In the genomic region with DNA sequence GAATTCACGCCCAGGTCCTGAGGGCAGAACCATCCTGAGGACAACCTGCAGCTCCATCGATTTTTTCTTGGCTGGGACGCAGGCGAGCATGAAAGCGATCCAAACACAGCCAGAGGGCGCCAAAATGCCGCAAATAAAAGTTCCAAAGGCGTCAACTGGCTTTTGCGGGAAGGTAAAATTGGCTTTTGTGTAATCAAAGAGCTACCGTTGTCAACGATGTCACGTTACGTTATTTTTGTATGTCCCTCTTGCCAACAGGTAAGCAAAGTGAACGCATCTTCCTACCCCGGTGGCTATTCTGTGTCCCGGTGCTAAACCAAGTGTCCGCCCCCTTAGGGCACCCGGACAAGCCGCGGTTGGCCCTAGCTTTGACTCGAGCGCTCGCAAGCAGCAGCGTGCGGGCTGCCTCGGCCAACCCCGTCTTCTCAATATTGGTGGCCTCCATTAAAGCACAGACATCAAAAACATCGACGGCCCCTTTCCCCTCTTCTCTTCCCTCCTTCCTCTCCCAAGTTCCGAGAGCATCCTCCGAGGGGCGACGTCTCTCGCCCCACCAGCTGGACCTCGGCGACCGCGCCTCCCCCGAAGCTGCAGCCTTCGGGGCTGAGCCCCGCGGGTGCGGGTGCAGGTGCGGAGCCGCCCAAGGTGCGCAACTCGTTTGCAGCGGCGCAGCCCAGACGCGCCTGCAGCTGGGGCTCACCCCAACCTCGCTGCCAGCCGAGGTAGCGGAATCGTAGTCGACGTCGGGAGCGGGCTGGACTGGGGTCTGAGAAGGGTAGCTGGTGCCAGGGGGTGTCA, we compare ENCODE assay signal across 8 cellular contexts. TPM values are rescaled to one million over a fixed set of nuclear protein-coding genes. Genes with fewer than 3 reads are reported as not detected.
DNase-seq lines count a peak whose midpoint lies in the region; ATAC-seq and TF ChIP-seq lines count a peak whose summit lies in the region.

No MANE protein-coding gene starts in this region.

- H3K36me3 ChIP-seq in HEK293 (ENCODE audit: control insufficient read depth in 2 of 2, insufficient read depth in 1 of 2, low read length in 2 of 2) (peaks cover 8 to 11% of the 10 kb centered on the region in 2 experiments; a peak in 2 of 3 replicates), heart right ventricle (no peaks in the 10 kb centered on the region), ovary (no peaks in the 10 kb centered on the region)
- H3K36me3 ChIP-seq in effector memory CD4-positive, alpha-beta T cell (ENCODE audit: control insufficient read depth, insufficient read depth, low read length), result no peaks in the 10 kb centered on the region

- peak overlapping the region; percentile 90 for H3K27ac ChIP-seq in HEK293 (ENCODE audit: extremely low read depth, low read depth, low read length)
- peak overlapping the region in 1 of 10 donors; percentile 74 for H3K27ac ChIP-seq in heart right ventricle
- H3K27ac ChIP-seq in ovary, result peak overlapping the region in 1 of 2 donors; percentile 42
- no peak overlapping the region for H3K27ac ChIP-seq in effector memory CD4-positive, alpha-beta T cell (ENCODE audit: insufficient read depth, low read length, poor library complexity, severe bottlenecking)

- 2% methylated on average over 59 of the region's 59 CpGs for WGBS in heart right ventricle, 2 donors
- 0 to 1% (median 0%) methylated on average over 52 to 59 of the region's 59 CpGs for WGBS in ovary, 3 donors

- peak; percentile 66 for DNase-seq in LoVo (ENCODE audit: low spot score)
- peak; percentile 32 for DNase-seq in RKO (ENCODE audit: low spot score)
- DNase-seq in amniotic stem cell (lab: John Stamatoyannopoulos, UW), result peak; percentile 77
- DNase-seq in heart right ventricle, result peak; percentile 54 to 70
- DNase-seq in ovary, result peak; percentile 71 to 84 (median 79)
- DNase-seq in effector memory CD4-positive, alpha-beta T cell, result no peak

- H3K4me1 ChIP-seq in HEK293 (ENCODE audit: control insufficient read depth, insufficient read depth, low read length) (peaks cover 18% of the 10 kb centered on the region), heart right ventricle (peaks cover 0 to 21% (median 17%) of the 10 kb centered on the region in 9 donors), ovary (ENCODE audit: insufficient read depth) (peaks cover 1% of the 10 kb centered on the region)
- peaks cover 11% of the 10 kb centered on the region for H3K4me1 ChIP-seq in effector memory CD4-positive, alpha-beta T cell (ENCODE audit: control insufficient read depth, insufficient read depth, low read length, poor library complexity, severe bottlenecking)

- CTCF ChIA-PET in HEK293 (lab: Yijun Ruan, JAX), result interaction anchor here (0.5 to 3.1 kb wide), 77 partner anchors 10 to 1445 kb away, joined by 3 to 80 read pairs (median 3); no protein-coding TSS in a partner anchor

- intact Hi-C loops in heart right ventricle (cut with DNase I) (loop anchor here in 9 of 10 donors (2.0 to 10.0 kb wide), 5 partner anchors 1088 to 1098 kb away; no protein-coding TSS in a partner anchor), ovary (cut with DNase I) (loop anchor here in 3 of 4 donors (5.0 to 10.0 kb wide), 4 partner anchors 1068 to 1098 kb away; no protein-coding TSS in a partner anchor)

- TF ChIP-seq EP300 in ovary (IDR thresholded peaks at IDR 0.05), result no peak

- ATAC-seq in heart right ventricle, result peak; percentile 22 to 82 (median 66)

- TF ChIP-seq POLR2A in ovary (IDR thresholded peaks at IDR 0.05), result no peak

- peaks cover 0 to 77% (median 60%) of the 10 kb centered on the region in 7 donors for H3K27me3 ChIP-seq in heart right ventricle
- no peaks in the 10 kb centered on the region for H3K27me3 ChIP-seq in ovary
- peaks cover 13% of the 10 kb centered on the region for H3K27me3 ChIP-seq in effector memory CD4-positive, alpha-beta T cell (replicated peaks; ENCODE audit: control insufficient read depth, insufficient read depth, low read length, poor library complexity, severe bottlenecking)

- peak; percentile 74 for TF ChIP-seq CTCF in GM12873 (IDR thresholded peaks at IDR 0.05; ENCODE audit: insufficient read depth, low read depth, low read length, missing control alignments)
- peak; percentile 94 for TF ChIP-seq CTCF in HEK293 (tag by site-specific recombination; IDR thresholded peaks at IDR 0.05)
- TF ChIP-seq CTCF in heart right ventricle (IDR thresholded peaks at IDR 0.05), result peak; percentile 51 to 82 (median 72)
- TF ChIP-seq CTCF in ovary (IDR thresholded peaks at IDR 0.05), result peak; percentile 65 to 78 (median 73)

- POLR2A ChIA-PET in HEK293 (lab: Yijun Ruan, JAX), result interaction anchor here (0.5 to 3.1 kb wide), 11 partner anchors 89 to 1065 kb away, joined by 3 to 14 read pairs (median 4); no protein-coding TSS in a partner anchor

- H3K9me3 ChIP-seq in HEK293 (ENCODE audit: control insufficient read depth, insufficient read depth, low read depth, low read length) (no peaks in the 10 kb centered on the region), heart right ventricle (no peaks in the 10 kb centered on the region), ovary (no peaks in the 10 kb centered on the region)
- no peaks in the 10 kb centered on the region for H3K9me3 ChIP-seq in effector memory CD4-positive, alpha-beta T cell (ENCODE audit: control insufficient read depth, low read length)

- H3K4me3 ChIP-seq in HEK293 (ENCODE audit: low read depth, low read length), result peak overlapping the region; percentile 31
- H3K4me3 ChIP-seq in heart right ventricle, result peak overlapping the region in 5 of 10 donors; percentile 1 to 70 (median 31)
- H3K4me3 ChIP-seq in ovary, result peak overlapping the region; percentile 64
- no peak overlapping the region for H3K4me3 ChIP-seq in effector memory CD4-positive, alpha-beta T cell (ENCODE audit: insufficient read depth, low read depth, low read length, poor library complexity, severe bottlenecking)

TF ChIP-seq in HEK293, 187 proteins besides CTCF, POLR2A, EP300 and RAD21 (continues in another document):
- TF ChIP-seq KLF16 (tag by site-specific recombination; IDR thresholded peaks at IDR 0.05), result no peak
- TF ChIP-seq, protein P1, sequence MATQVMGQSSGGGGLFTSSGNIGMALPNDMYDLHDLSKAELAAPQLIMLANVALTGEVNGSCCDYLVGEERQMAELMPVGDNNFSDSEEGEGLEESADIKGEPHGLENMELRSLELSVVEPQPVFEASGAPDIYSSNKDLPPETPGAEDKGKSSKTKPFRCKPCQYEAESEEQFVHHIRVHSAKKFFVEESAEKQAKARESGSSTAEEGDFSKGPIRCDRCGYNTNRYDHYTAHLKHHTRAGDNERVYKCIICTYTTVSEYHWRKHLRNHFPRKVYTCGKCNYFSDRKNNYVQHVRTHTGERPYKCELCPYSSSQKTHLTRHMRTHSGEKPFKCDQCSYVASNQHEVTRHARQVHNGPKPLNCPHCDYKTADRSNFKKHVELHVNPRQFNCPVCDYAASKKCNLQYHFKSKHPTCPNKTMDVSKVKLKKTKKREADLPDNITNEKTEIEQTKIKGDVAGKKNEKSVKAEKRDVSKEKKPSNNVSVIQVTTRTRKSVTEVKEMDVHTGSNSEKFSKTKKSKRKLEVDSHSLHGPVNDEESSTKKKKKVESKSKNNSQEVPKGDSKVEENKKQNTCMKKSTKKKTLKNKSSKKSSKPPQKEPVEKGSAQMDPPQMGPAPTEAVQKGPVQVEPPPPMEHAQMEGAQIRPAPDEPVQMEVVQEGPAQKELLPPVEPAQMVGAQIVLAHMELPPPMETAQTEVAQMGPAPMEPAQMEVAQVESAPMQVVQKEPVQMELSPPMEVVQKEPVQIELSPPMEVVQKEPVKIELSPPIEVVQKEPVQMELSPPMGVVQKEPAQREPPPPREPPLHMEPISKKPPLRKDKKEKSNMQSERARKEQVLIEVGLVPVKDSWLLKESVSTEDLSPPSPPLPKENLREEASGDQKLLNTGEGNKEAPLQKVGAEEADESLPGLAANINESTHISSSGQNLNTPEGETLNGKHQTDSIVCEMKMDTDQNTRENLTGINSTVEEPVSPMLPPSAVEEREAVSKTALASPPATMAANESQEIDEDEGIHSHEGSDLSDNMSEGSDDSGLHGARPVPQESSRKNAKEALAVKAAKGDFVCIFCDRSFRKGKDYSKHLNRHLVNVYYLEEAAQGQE (tag by site-specific recombination; IDR thresholded peaks at IDR 0.05), result 0 out of 2 replicates have a peak, but pooled peaks have one; percentile 41
- 0 out of 2 replicates have a peak, but pooled peaks have one; percentile 27 for TF ChIP-seq TRIM28 (IDR thresholded peaks at IDR 0.05; ENCODE audit: borderline replicate concordance, low read length)
- peak; percentile 65; the same call in 1 of the 2 replicates for TF ChIP-seq ZNF324 (tag by site-specific recombination; IDR thresholded peaks at IDR 0.05)
- TF ChIP-seq ZNF639 (tag by site-specific recombination; IDR thresholded peaks at IDR 0.05), result peak; percentile 85
- no peak for TF ChIP-seq KLF9 (tag by site-specific recombination; IDR thresholded peaks at IDR 0.05; ENCODE audit: low read depth)
- peak; percentile 67 for TF ChIP-seq SP7 (tag by site-specific recombination; IDR thresholded peaks at IDR 0.05)
- no peak for TF ChIP-seq HOXA7 (CRISPR knock-in tag; IDR thresholded peaks at IDR 0.05; ENCODE audit: borderline replicate concordance)

RNA-seq across cellular contexts. Expression of gene BASP1, which starts 1.1 kb away (rescaled TPM):
- 1 to 10 TPM in 7 of 10 donors, under 1 TPM in 3; 0.42 to 8.8 (median 1.6) TPM for total RNA-seq in heart right ventricle
- 1 to 10 TPM; 1.3 to 2.2 TPM for polyA plus RNA-seq in heart right ventricle
- 10 to 100 TPM; 18.0 to 59.5 (median 38.3) TPM for total RNA-seq in ovary
- polyA plus RNA-seq in ovary, result 10 to 100 TPM; 39.5 to 59.1 TPM

Comparison
In these comparisons a context has a peak if more than half of its experiments do, and no peak if none do; other contexts are left out.
1. DNase-seq: peak in LoVo (single experiment), RKO (single experiment), amniotic stem cell (single experiment), heart right ventricle (2 of 2) and ovary (5 of 5); none in effector memory CD4-positive, alpha-beta T cell (0 of 3).
2. Peak in every context shown above with its lines, with median percentiles within 50 percentile points of each other: CTCF ChIP-seq.